17 cellular contexts compared by ENCODE assay signal in the genomic region with DNA sequence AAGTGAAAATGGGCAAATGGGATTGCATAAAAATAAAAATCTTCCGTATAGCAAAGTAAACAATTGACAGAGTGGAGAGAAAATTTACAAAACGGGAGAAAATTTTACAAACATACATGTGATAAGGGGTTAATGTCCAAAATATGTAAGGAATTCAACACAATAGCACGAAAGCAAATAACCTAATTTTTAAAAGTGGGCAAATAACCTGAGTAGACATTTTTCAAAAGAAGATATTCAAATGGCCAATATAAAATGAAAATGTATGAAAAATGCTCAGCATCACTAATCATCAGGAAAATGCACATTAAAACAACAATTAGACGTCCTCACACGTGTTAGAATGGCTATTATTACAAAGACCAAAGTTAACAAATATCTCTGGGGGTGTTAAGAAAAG.
DNase-seq lines count a peak whose midpoint lies in the region; ATAC-seq, FAIRE-seq and TF ChIP-seq lines count a peak whose summit lies in the region.
"Had no signal": no experiment of that assay in that cellular context is flagged by ENCODE, and none has a peak within 500 bp of the region (broad histone marks: within the 10 kb centered on the region; RNA-seq: fewer than 3 reads in every experiment).

No MANE protein-coding gene starts in this region.

- H3K79me1 ChIP-seq in IMR-90 (ENCODE audit: low read depth in 1 of 2, low read length in 2 of 2), result no peaks in the 10 kb centered on the region

- TF ChIP-seq CTCF in HepG2 (CRISPR knock-in tag; IDR thresholded peaks at IDR 0.05), result no peak
- TF ChIP-seq CTCF in right lobe of liver (IDR thresholded peaks at IDR 0.05), result no peak
- TF ChIP-seq CTCF in IMR-90 (conservative IDR thresholded peaks at IDR 0.05; ENCODE audit: low read depth, low read length), result no peak
- TF ChIP-seq CTCF in choroid plexus epithelial cell (conservative IDR thresholded peaks at IDR 0.05; ENCODE audit: low read depth, low read length), result no peak

- TF ChIP-seq RAD21 in HepG2 (CRISPR knock-in tag; IDR thresholded peaks at IDR 0.05) (no peak), IMR-90 (IDR thresholded peaks at IDR 0.05; ENCODE audit: low read length) (no peak)

- no peak overlapping the region for H3K23ac ChIP-seq in IMR-90 (ENCODE audit: low read depth, low read length)

- no peak overlapping the region for H3K56ac ChIP-seq in IMR-90 (ENCODE audit: extremely low read depth, insufficient read depth, low read length)

- H4K20me1 ChIP-seq in HepG2 (ENCODE audit: insufficient read depth, low read length), result no peaks in the 10 kb centered on the region
- H4K20me1 ChIP-seq in IMR-90 (ENCODE audit: insufficient read depth, low read length), result no peaks in the 10 kb centered on the region

- H3K4me1 ChIP-seq in HepG2 (ENCODE audit: insufficient read depth, low read length) (no peaks in the 10 kb centered on the region), right lobe of liver (peaks cover 0 to 11% (median 0%) of the 10 kb centered on the region in 4 donors), IMR-90 (ENCODE audit: control insufficient read depth, insufficient read depth, low read length) (no peaks in the 10 kb centered on the region; the same call in 1 of the 2 replicates)
- H3K4me1 ChIP-seq: BE2C, Caco-2, HAP-1 had no signal

- H4K91ac ChIP-seq in IMR-90 (ENCODE audit: insufficient read depth, low read depth, low read length), result no peak overlapping the region

- TF ChIP-seq EP300 in HepG2 (IDR thresholded peaks at IDR 0.05; ENCODE audit: low read depth in 2 of 2, low read length in 2 of 2) (no peak), HepG2 (CRISPR knock-in tag; IDR thresholded peaks at IDR 0.05; ENCODE audit: borderline replicate concordance) (no peak)

- no peaks in the 10 kb centered on the region for H3K36me3 Mint-ChIP-seq in activated T-helper 17 cell treated with anti-CD3 and anti-CD28 coated beads, Interleukin-2, amount 50 U/mL, for 72 hours (ENCODE audit: low read depth)

- H2BK20ac ChIP-seq in IMR-90 (ENCODE audit: low read depth, low read length), result no peak overlapping the region

- 2% methylated on average over 5 of the region's 5 CpGs for WGBS in HepG2 (ENCODE audit: low lambda C conversion rate)
- WGBS in right lobe of liver (ENCODE audit: insufficient coverage, low coverage, low lambda C conversion rate, missing lambda C conversion rate), result 22% methylated on average over 5 of the region's 5 CpGs
- no CpG with 5 or more reads among the region's 5 CpGs for WGBS in IMR-90 (ENCODE audit: extremely low coverage in 2 of 2, insufficient read length in 1 of 2), 2 experiments

- intact Hi-C loops in HepG2 (cut with micrococcal nuclease; ENCODE audit: unreplicated experiment) (no loop called here), right lobe of liver (cut with DNase I) (no loop called here), IMR-90 (cut with micrococcal nuclease) (loop anchor here (10.0 kb wide), 1 partner anchor 273 kb away; no protein-coding TSS in a partner anchor)

- ATAC-seq in HepG2 (no peak), right lobe of liver (no peak), IMR-90 (ENCODE audit: low read depth) (no peak)
- no peak for ATAC-seq in activated T-helper 17 cell treated with anti-CD3 and anti-CD28 coated beads, Interleukin-2, amount 50 U/mL, for 72 hours (replicated peaks)

- no peaks in the 10 kb centered on the region for H3K27me3 ChIP-seq in HepG2 (ENCODE audit: control insufficient read depth in 1 of 2, insufficient read depth in 2 of 2, low read length in 2 of 2)
- H3K27me3 ChIP-seq in right lobe of liver, result no peaks in the 10 kb centered on the region
- H3K27me3 ChIP-seq in IMR-90 (ENCODE audit: control insufficient read depth, insufficient read depth, low read length), result no peaks in the 10 kb centered on the region
- H3K27me3 ChIP-seq: BE2C had no signal

- no peak overlapping the region for H3K27ac ChIP-seq in HepG2 (ENCODE audit: extremely low read length, insufficient read depth, low read length)
- no peak overlapping the region for H3K27ac ChIP-seq in right lobe of liver
- H3K27ac ChIP-seq in IMR-90 (ENCODE audit: insufficient read depth, low read length), result no peak overlapping the region
- H3K27ac ChIP-seq: KMS-11 had no signal

- CTCF ChIA-PET in HepG2 (lab: Yijun Ruan, JAX; ENCODE audit: low intra/inter-chr PET ratio, low total read pairs), result no interaction called here
- CTCF ChIA-PET in IMR-90 (lab: Yijun Ruan, JAX), result interaction anchor here (0.9 kb wide), 1 partner anchor 320 kb away, joined by 4 read pairs; no protein-coding TSS in a partner anchor

- no peaks in the 10 kb centered on the region for H3K79me2 ChIP-seq in HepG2 (ENCODE audit: insufficient read depth, low read length)

- BruUV-seq in HepG2 (replicated peaks; lab: Mats Ljungman, UMichigan), result no TSS peak
- BruUV-seq in IMR-90 (replicated peaks; lab: Mats Ljungman, UMichigan), result no TSS peak

- FAIRE-seq in HepG2 (lab: Jason Lieb, UNC) (no peak), GM19239 (lab: Jason Lieb, UNC) (no peak)
- FAIRE-seq: D721Med, HTR-8/SVneo had no signal

- H3K4me2 ChIP-seq in HepG2 (ENCODE audit: low read depth, low read length) (no peak overlapping the region), IMR-90 (ENCODE audit: low read depth, low read length) (no peak overlapping the region; the same call in 1 of the 2 replicates)
- H3K4me2 ChIP-seq: KMS-11 had no signal

- H3K4ac ChIP-seq in IMR-90 (ENCODE audit: low read depth, low read length), result no peak overlapping the region

- no peak overlapping the region for H2BK15ac ChIP-seq in IMR-90 (ENCODE audit: low read depth, low read length)

- H3K4me3 ChIP-seq in HepG2 (replicated peaks in 1 of 3; ENCODE audit: insufficient read depth in 1 of 3, low read depth in 2 of 3, low read length in 3 of 3) (no peak overlapping the region), right lobe of liver (peak overlapping the region in 1 of 3 donors; percentile 7), IMR-90 (ENCODE audit: insufficient read depth, low read depth, low read length) (no peak overlapping the region), choroid plexus epithelial cell (ENCODE audit: low read depth, low read length) (peak overlapping the region; percentile 14)
- H3K4me3 ChIP-seq: HAP-1 had no signal

- no peaks in the 10 kb centered on the region for H3K9me1 ChIP-seq in IMR-90 (ENCODE audit: insufficient read depth, low read length)

- H2AK5ac ChIP-seq in IMR-90 (ENCODE audit: low read depth, low read length), result no peak overlapping the region

- H3K27me3 Mint-ChIP-seq in activated T-helper 17 cell treated with anti-CD3 and anti-CD28 coated beads, Interleukin-2, amount 50 U/mL, for 72 hours, result no peaks in the 10 kb centered on the region
- H3K27me3 Mint-ChIP-seq: CD4-positive, alpha-beta T cell had no signal

- POLR2A ChIA-PET in HepG2 (lab: Yijun Ruan, JAX) (no interaction called here), IMR-90 (lab: Charles Lee; ENCODE audit: unreplicated experiment) (no interaction called here)

- no peaks in the 10 kb centered on the region for H3K4me1 Mint-ChIP-seq in activated T-helper 17 cell treated with anti-CD3 and anti-CD28 coated beads, Interleukin-2, amount 50 U/mL, for 72 hours

- H2AFZ ChIP-seq in HepG2 (ENCODE audit: low read length) (no peak overlapping the region), IMR-90 (replicated peaks; ENCODE audit: low read length, poor library complexity) (no peak overlapping the region)

- H3K4me3 Mint-ChIP-seq in activated T-helper 17 cell treated with anti-CD3 and anti-CD28 coated beads, Interleukin-2, amount 50 U/mL, for 72 hours, result no peak overlapping the region
- H3K4me3 Mint-ChIP-seq: CD4-positive, alpha-beta T cell had no signal

- H3K9me3 ChIP-seq in HepG2 (ENCODE audit: low read length), result no peaks in the 10 kb centered on the region
- no peaks in the 10 kb centered on the region for H3K9me3 ChIP-seq in right lobe of liver
- H3K9me3 ChIP-seq in IMR-90 (ENCODE audit: control insufficient read depth, insufficient read depth, low read length), result no peaks in the 10 kb centered on the region
- H3K9me3 ChIP-seq: BE2C, Caco-2, HAP-1 had no signal

- H3K27ac Mint-ChIP-seq in activated T-helper 17 cell treated with anti-CD3 and anti-CD28 coated beads, Interleukin-2, amount 50 U/mL, for 72 hours, result no peak overlapping the region
- H3K27ac Mint-ChIP-seq: CD4-positive, alpha-beta T cell had no signal

- H2BK5ac ChIP-seq in IMR-90 (ENCODE audit: low read depth, low read length, poor library complexity, severe bottlenecking), result no peak overlapping the region

- DNase-seq in HepG2 (ENCODE audit: low spot score) (no peak), right lobe of liver (no peak), IMR-90 (no peak), choroid plexus epithelial cell (ENCODE audit: low read depth) (no peak), AG08396 (ENCODE audit: low spot score) (no peak), GM19239 (ENCODE audit: insufficient read length, low spot score) (no peak)
- DNase-seq: 8988T; BE2C; C1 segment of cervical spinal cord; Caco-2; CD4-positive, alpha-beta T cell; GF-D8 had no signal

- no peak overlapping the region for H4K8ac ChIP-seq in IMR-90 (ENCODE audit: low read depth in 2 of 2, low read length in 2 of 2)

- H3K14ac ChIP-seq in IMR-90 (replicated peaks; ENCODE audit: low read depth, low read length), result no peak overlapping the region

- H3K36me3 ChIP-seq in HepG2 (replicated peaks in 1 of 2; ENCODE audit: control insufficient read depth in 1 of 2, insufficient read depth in 2 of 2, low read length in 2 of 2), result no peaks in the 10 kb centered on the region
- H3K36me3 ChIP-seq in right lobe of liver, result no peaks in the 10 kb centered on the region
- no peaks in the 10 kb centered on the region for H3K36me3 ChIP-seq in IMR-90 (ENCODE audit: control insufficient read depth, insufficient read depth, low read length)
- H3K36me3 ChIP-seq: BE2C, HAP-1 had no signal

- no peak overlapping the region for H3K18ac ChIP-seq in IMR-90 (ENCODE audit: low read depth, low read length)

- H3K9me3 Mint-ChIP-seq in activated T-helper 17 cell treated with anti-CD3 and anti-CD28 coated beads, Interleukin-2, amount 50 U/mL, for 72 hours, result peaks cover 4% of the 10 kb centered on the region

- no peak overlapping the region for H4K5ac ChIP-seq in IMR-90 (ENCODE audit: low read depth, low read length)

- TF ChIP-seq POLR2A in HepG2 (IDR thresholded peaks at IDR 0.05; ENCODE audit: insufficient read depth in 1 of 2, low read depth in 2 of 2, low read length in 2 of 2) (no peak), right lobe of liver (IDR thresholded peaks at IDR 0.05) (no peak), IMR-90 (IDR thresholded peaks at IDR 0.05; ENCODE audit: low read depth, low read length) (no peak)

- dilution Hi-C loops in IMR-90 (cut with HindIII; ENCODE audit: low sequenced_read_pairs, unreplicated experiment), result no loop called here

- no peak overlapping the region for H2BK120ac ChIP-seq in IMR-90 (ENCODE audit: low read depth, low read length)

- H3K9ac ChIP-seq in HepG2 (ENCODE audit: insufficient read depth, low read depth, low read length), result no peak overlapping the region
- no peak overlapping the region for H3K9ac ChIP-seq in IMR-90 (ENCODE audit: low read depth, low read length)
- H3K9ac ChIP-seq: KMS-11 had no signal

- in situ Hi-C loops in HepG2 (cut with HindIII; ENCODE audit: extremely low pct_ligation_motif_present, low pct_unique_long_range_greater_than_20kb), result no loop called here
- in situ Hi-C loops in IMR-90 (cut with MboI; ENCODE audit: low sequenced_read_pairs), result no loop called here

- H2AK9ac ChIP-seq in IMR-90 (replicated peaks; ENCODE audit: low read depth, low read length, poor library complexity), result no peak overlapping the region

TF ChIP-seq in IMR-90, 13 proteins besides CTCF, POLR2A, EP300 and RAD21 (continues in another document):
- no peak for TF ChIP-seq BHLHE40 (IDR thresholded peaks at IDR 0.05; ENCODE audit: low read depth, low read length)
